In genomic region chr4:145939241-145939640, GRCh38 we compare ENCODE assay signal across 9 cellular contexts. TPM values are rescaled to one million over a fixed set of nuclear protein-coding genes. Genes with fewer than 3 reads are reported as not detected.
A peak's percentile ranks its signal among the peaks of the same experiment; 100 is the strongest.
DNase-seq lines count a peak whose midpoint lies in the region; ATAC-seq and TF ChIP-seq lines count a peak whose summit lies in the region.
"Had no signal": no experiment of that assay in that cellular context is flagged by ENCODE, and none has a peak within 500 bp of the region (broad histone marks: within the 10 kb centered on the region; RNA-seq: fewer than 3 reads in every experiment).

No MANE protein-coding gene starts in this region.

- no peaks in the 10 kb centered on the region for H3K27me3 ChIP-seq in SU-DHL-6 (ENCODE audit: low read length)
- no peaks in the 10 kb centered on the region for H3K27me3 ChIP-seq in foreskin keratinocyte

- peak overlapping the region; percentile 88 for H3K27ac Mint-ChIP-seq in stimulated activated effector memory CD8-positive, alpha-beta T cell treated with anti-CD3 and anti-CD28 coated beads, Interleukin-12 subunit alpha, Interleukin-12 subunit beta, amount 100 ng/mL, for 72 hours

- H3K27ac ChIP-seq in SU-DHL-6 (ENCODE audit: low read depth, low read length) = peak overlapping the region; percentile 87
- peak overlapping the region; percentile 51 for H3K27ac ChIP-seq in foreskin keratinocyte
- H3K27ac ChIP-seq: neutrophil had no signal

- no peaks in the 10 kb centered on the region for H3K36me3 ChIP-seq in SU-DHL-6 (ENCODE audit: low read length)
- H3K36me3 ChIP-seq: neutrophil had no signal

- H3K4me3 Mint-ChIP-seq in stimulated activated effector memory CD8-positive, alpha-beta T cell treated with anti-CD3 and anti-CD28 coated beads, Interleukin-12 subunit alpha, Interleukin-12 subunit beta, amount 100 ng/mL, for 72 hours = peak overlapping the region; percentile 92

- peaks cover 38% of the 10 kb centered on the region for H3K79me2 ChIP-seq in SU-DHL-6 (ENCODE audit: insufficient read depth, low read length)

- peak overlapping the region; percentile 82 for H3K4me2 ChIP-seq in SU-DHL-6 (ENCODE audit: low read depth, low read length, poor library complexity, severe bottlenecking)

- no peaks in the 10 kb centered on the region for H3K9me3 Mint-ChIP-seq in stimulated activated effector memory CD8-positive, alpha-beta T cell treated with anti-CD3 and anti-CD28 coated beads, Interleukin-12 subunit alpha, Interleukin-12 subunit beta, amount 100 ng/mL, for 72 hours

- no peak for ATAC-seq in foreskin keratinocyte
- ATAC-seq in stimulated activated effector memory CD8-positive, alpha-beta T cell treated with anti-CD3 and anti-CD28 coated beads, Interleukin-12 subunit alpha, Interleukin-12 subunit beta, amount 100 ng/mL, for 72 hours = no peak

- H3K36me3 Mint-ChIP-seq in stimulated activated effector memory CD8-positive, alpha-beta T cell treated with anti-CD3 and anti-CD28 coated beads, Interleukin-12 subunit alpha, Interleukin-12 subunit beta, amount 100 ng/mL, for 72 hours = peaks cover 13% of the 10 kb centered on the region

- H3K4me3 ChIP-seq in SU-DHL-6 (ENCODE audit: insufficient read depth, low read length, poor library complexity, severe bottlenecking) = peak overlapping the region; percentile 99

- H2AFZ ChIP-seq in SU-DHL-6 (ENCODE audit: low read depth, low read length, severe bottlenecking) = peak overlapping the region; percentile 37

- H3K9me2 ChIP-seq in SU-DHL-6 (replicated peaks; ENCODE audit: insufficient read depth, low read length) = no peaks in the 10 kb centered on the region

- H3K9ac ChIP-seq in SU-DHL-6 (ENCODE audit: low read length) = peak overlapping the region; percentile 99

- H3K9me3 ChIP-seq in SU-DHL-6 (ENCODE audit: insufficient read depth, low read length) = no peaks in the 10 kb centered on the region
- H3K9me3 ChIP-seq: neutrophil had no signal

- peaks cover 27% of the 10 kb centered on the region for H3F3A ChIP-seq in SU-DHL-6 (ENCODE audit: insufficient read depth)

- no peaks in the 10 kb centered on the region for H4K20me1 ChIP-seq in SU-DHL-6 (ENCODE audit: low read depth, low read length)

- H3K4me1 ChIP-seq in foreskin keratinocyte = peaks cover 14% of the 10 kb centered on the region

- H3K4me1 Mint-ChIP-seq in stimulated activated effector memory CD8-positive, alpha-beta T cell treated with anti-CD3 and anti-CD28 coated beads, Interleukin-12 subunit alpha, Interleukin-12 subunit beta, amount 100 ng/mL, for 72 hours = peaks cover 28% of the 10 kb centered on the region

- TF ChIP-seq CTCF in SU-DHL-6 (IDR thresholded peaks at IDR 0.05; ENCODE audit: insufficient read depth, low read length, poor library complexity, severe bottlenecking) (no peak), foreskin keratinocyte (conservative IDR thresholded peaks at IDR 0.05) (no peak)

- DNase-seq in DMS 273 (lab: John Stamatoyannopoulos, UW; ENCODE audit: unreplicated experiment) (peak; percentile 5), DMS 273 treated with DMSO at 0.1 percent for 48 hours (lab: John Stamatoyannopoulos, UW) (no peak), foreskin keratinocyte (no peak), NCI-H524 treated with DMSO at 0.1 percent for 48 hours (lab: John Stamatoyannopoulos, UW) (no peak), HCEC 1CT (no peak)
- no peak for DNase-seq in stimulated activated effector memory CD8-positive, alpha-beta T cell treated with anti-CD3 and anti-CD28 coated beads, Interleukin-12 subunit alpha, Interleukin-12 subunit beta, amount 100 ng/mL, for 72 hours (ENCODE audit: low spot score in 2 of 2)
- DNase-seq in NK-92 treated with Interleukin-12 subunit alpha and Interleukin-12 subunit beta, amount 100 ng/mL, for 24 hours (lab: John Stamatoyannopoulos, UW) = no peak

RNA-seq across cellular contexts. Expression of gene ZNF827, which starts 0.6 kb away (rescaled TPM):
- total RNA-seq in foreskin keratinocyte = 6.5 and 9.3 TPM in 2 replicates
- polyA plus RNA-seq in foreskin keratinocyte = 1.6 and 1.8 TPM in 2 replicates
